In the genomic region with DNA sequence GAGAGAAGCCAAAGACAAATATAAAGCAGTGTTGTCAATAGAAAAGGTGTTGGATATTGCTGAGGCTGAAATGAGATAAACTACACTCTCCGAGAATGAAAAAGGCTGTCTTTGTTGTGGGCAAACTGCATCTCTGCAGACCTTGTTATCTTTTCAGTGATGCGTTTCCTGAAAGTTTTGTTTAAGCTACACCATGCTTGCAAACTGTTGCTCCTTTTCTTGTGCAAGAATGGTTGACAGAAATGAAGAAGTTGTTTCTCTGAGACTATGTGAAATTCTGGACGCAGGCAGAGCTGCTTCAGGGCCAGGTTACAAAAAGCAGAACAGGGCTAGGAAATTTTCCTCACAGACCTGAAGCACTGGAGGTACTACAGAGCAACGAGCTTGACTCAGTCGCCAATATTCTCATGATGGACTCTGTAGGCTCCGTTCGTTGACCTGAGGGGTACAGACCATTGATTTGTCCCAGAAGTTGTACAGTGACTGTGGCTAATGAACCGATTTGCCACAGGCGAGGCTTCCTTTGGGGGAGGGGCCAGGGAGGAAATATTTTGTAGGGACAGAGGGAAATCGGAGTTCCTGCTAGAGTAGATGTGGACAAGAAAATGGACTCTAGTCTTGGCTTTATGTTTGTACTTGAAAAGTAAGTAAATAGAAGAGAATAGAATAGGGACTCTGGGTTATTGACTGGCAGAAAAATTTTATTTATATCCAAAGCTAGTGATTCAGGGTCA, we compare ENCODE assay signal across 1 cellular context.
TF ChIP-seq lines count a peak whose summit lies in the region.

No MANE protein-coding gene starts in this region.

TF ChIP-seq in GM23338, 12 proteins besides CTCF, POLR2A, EP300 and RAD21:
- TF ChIP-seq, protein P1, sequence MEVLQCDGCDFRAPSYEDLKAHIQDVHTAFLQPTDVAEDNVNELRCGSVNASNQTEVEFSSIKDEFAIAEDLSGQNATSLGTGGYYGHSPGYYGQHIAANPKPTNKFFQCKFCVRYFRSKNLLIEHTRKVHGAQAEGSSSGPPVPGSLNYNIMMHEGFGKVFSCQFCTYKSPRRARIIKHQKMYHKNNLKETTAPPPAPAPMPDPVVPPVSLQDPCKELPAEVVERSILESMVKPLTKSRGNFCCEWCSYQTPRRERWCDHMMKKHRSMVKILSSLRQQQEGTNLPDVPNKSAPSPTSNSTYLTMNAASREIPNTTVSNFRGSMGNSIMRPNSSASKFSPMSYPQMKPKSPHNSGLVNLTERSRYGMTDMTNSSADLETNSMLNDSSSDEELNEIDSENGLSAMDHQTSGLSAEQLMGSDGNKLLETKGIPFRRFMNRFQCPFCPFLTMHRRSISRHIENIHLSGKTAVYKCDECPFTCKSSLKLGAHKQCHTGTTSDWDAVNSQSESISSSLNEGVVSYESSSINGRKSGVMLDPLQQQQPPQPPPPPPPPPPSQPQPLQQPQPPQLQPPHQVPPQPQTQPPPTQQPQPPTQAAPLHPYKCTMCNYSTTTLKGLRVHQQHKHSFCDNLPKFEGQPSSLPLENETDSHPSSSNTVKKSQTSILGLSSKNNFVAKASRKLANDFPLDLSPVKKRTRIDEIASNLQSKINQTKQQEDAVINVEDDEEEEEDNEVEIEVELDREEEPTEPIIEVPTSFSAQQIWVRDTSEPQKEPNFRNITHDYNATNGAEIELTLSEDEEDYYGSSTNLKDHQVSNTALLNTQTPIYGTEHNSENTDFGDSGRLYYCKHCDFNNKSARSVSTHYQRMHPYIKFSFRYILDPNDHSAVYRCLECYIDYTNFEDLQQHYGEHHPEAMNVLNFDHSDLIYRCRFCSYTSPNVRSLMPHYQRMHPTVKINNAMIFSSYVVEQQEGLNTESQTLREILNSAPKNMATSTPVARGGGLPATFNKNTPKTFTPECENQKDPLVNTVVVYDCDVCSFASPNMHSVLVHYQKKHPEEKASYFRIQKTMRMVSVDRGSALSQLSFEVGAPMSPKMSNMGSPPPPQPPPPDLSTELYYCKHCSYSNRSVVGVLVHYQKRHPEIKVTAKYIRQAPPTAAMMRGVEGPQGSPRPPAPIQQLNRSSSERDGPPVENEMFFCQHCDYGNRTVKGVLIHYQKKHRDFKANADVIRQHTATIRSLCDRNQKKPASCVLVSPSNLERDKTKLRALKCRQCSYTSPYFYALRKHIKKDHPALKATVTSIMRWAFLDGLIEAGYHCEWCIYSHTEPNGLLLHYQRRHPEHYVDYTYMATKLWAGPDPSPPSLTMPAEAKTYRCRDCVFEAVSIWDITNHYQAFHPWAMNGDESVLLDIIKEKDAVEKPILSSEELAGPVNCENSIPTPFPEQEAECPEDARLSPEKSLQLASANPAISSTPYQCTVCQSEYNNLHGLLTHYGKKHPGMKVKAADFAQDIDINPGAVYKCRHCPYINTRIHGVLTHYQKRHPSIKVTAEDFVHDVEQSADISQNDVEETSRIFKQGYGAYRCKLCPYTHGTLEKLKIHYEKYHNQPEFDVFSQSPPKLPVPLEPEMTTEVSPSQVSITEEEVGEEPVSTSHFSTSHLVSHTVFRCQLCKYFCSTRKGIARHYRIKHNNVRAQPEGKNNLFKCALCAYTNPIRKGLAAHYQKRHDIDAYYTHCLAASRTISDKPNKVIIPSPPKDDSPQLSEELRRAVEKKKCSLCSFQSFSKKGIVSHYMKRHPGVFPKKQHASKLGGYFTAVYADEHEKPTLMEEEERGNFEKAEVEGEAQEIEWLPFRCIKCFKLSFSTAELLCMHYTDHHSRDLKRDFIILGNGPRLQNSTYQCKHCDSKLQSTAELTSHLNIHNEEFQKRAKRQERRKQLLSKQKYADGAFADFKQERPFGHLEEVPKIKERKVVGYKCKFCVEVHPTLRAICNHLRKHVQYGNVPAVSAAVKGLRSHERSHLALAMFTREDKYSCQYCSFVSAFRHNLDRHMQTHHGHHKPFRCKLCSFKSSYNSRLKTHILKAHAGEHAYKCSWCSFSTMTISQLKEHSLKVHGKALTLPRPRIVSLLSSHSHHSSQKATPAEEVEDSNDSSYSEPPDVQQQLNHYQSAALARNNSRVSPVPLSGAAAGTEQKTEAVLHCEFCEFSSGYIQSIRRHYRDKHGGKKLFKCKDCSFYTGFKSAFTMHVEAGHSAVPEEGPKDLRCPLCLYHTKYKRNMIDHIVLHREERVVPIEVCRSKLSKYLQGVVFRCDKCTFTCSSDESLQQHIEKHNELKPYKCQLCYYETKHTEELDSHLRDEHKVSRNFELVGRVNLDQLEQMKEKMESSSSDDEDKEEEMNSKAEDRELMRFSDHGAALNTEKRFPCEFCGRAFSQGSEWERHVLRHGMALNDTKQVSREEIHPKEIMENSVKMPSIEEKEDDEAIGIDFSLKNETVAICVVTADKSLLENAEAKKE (CRISPR knock-in tag; IDR thresholded peaks at IDR 0.05): no peak
- no peak for TF ChIP-seq JUNB (IDR thresholded peaks at IDR 0.05; ENCODE audit: unreplicated experiment)
- no peak for TF ChIP-seq CREB1 (CRISPR knock-in tag; IDR thresholded peaks at IDR 0.05; ENCODE audit: low read depth)
- TF ChIP-seq POLR2AphosphoS5 (IDR thresholded peaks at IDR 0.05; ENCODE audit: low read depth): no peak
- no peak for TF ChIP-seq ZNF114 (CRISPR knock-in tag; IDR thresholded peaks at IDR 0.05)
- no peak for TF ChIP-seq ZNF331 (CRISPR knock-in tag; IDR thresholded peaks at IDR 0.05; ENCODE audit: low read depth)
- TF ChIP-seq STAT1 (IDR thresholded peaks at IDR 0.05; ENCODE audit: unreplicated experiment): no peak
- no peak for TF ChIP-seq NANOG (IDR thresholded peaks at IDR 0.05; ENCODE audit: borderline replicate concordance)
- TF ChIP-seq ETS1 (IDR thresholded peaks at IDR 0.05): no peak
- TF ChIP-seq EZH2phosphoT487 (IDR thresholded peaks at IDR 0.05; ENCODE audit: unreplicated experiment): no peak
- TF ChIP-seq, protein P2, sequence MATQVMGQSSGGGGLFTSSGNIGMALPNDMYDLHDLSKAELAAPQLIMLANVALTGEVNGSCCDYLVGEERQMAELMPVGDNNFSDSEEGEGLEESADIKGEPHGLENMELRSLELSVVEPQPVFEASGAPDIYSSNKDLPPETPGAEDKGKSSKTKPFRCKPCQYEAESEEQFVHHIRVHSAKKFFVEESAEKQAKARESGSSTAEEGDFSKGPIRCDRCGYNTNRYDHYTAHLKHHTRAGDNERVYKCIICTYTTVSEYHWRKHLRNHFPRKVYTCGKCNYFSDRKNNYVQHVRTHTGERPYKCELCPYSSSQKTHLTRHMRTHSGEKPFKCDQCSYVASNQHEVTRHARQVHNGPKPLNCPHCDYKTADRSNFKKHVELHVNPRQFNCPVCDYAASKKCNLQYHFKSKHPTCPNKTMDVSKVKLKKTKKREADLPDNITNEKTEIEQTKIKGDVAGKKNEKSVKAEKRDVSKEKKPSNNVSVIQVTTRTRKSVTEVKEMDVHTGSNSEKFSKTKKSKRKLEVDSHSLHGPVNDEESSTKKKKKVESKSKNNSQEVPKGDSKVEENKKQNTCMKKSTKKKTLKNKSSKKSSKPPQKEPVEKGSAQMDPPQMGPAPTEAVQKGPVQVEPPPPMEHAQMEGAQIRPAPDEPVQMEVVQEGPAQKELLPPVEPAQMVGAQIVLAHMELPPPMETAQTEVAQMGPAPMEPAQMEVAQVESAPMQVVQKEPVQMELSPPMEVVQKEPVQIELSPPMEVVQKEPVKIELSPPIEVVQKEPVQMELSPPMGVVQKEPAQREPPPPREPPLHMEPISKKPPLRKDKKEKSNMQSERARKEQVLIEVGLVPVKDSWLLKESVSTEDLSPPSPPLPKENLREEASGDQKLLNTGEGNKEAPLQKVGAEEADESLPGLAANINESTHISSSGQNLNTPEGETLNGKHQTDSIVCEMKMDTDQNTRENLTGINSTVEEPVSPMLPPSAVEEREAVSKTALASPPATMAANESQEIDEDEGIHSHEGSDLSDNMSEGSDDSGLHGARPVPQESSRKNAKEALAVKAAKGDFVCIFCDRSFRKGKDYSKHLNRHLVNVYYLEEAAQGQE (IDR thresholded peaks at IDR 0.05; ENCODE audit: unreplicated experiment): no peak
- TF ChIP-seq EZH2 (IDR thresholded peaks at IDR 0.05; ENCODE audit: low read depth, unreplicated experiment): no peak
TF ChIP-seq in GM23338: peak in this region for 0.
